In the genomic region with DNA sequence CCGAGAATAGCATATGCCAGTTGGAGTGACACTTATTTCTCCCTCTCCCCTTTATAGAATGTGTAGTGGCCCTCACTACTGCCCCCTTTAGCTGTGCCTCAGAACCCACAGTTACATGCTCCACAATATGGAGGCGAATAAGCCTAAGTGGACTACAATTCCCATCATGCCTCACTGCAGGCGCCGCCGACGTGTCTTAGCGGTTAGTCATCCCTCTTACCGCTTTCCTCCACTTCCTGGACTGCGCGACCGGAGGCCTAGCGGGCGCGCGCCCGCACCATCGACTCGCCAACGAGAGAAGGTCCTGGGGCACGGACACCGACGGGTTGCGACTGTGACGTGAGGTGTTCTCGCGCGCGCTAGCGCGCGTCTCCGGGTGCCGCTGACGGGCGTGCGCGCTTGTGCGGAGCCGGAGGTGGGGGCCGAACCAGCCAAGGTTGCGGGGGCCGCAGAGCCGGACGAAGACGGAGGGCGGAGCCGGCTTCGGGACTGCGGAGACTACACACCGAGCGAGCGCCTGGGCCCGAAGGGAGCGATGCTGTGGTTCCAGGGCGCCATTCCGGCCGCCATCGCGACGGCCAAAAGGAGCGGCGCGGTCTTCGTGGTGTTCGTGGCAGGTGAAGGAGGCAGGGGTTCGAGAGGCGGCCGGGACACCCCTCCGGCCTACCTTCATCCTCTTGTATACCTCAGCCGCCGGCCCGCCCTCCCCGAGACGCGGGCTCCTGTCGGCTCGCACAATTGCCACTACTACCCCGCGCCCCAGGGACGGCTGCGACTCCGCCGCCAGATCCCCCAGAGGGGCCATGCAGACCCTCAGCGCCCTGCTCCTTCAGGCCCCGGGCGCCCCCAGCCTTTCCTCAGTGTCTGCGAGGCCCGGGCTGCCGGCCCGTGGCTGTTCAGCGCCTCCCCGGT, we compare ENCODE assay signal across 8 cellular contexts. TPM values are rescaled to one million over a fixed set of nuclear protein-coding genes. Genes with fewer than 3 reads are reported as not detected.
A peak's percentile ranks its signal among the peaks of the same experiment; 100 is the strongest.
DNase-seq lines count a peak whose midpoint lies in the region; ATAC-seq and TF ChIP-seq lines count a peak whose summit lies in the region.

A gene with protein sequence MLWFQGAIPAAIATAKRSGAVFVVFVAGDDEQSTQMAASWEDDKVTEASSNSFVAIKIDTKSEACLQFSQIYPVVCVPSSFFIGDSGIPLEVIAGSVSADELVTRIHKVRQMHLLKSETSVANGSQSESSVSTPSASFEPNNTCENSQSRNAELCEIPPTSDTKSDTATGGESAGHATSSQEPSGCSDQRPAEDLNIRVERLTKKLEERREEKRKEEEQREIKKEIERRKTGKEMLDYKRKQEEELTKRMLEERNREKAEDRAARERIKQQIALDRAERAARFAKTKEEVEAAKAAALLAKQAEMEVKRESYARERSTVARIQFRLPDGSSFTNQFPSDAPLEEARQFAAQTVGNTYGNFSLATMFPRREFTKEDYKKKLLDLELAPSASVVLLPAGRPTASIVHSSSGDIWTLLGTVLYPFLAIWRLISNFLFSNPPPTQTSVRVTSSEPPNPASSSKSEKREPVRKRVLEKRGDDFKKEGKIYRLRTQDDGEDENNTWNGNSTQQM (plus strand): TSS at position 461 of the 912 bp plus-strand sequence. CDS start 75 bp downstream, at position 536.

- H3K27me3 ChIP-seq in left lung: no peaks in the 10 kb centered on the region

- H3K27ac Mint-ChIP-seq in dendritic cell treated with granulocyte-macrophage colony-stimulating factor and Interleukin-4, amounts not matched to agents 40 ng/mL and 50 ng/mL, for 4 days: peak within 1 kb of the TSS; percentile 95

- peak in 1 of 2 donors; percentile 36 for TF ChIP-seq CTCF in left lung (IDR thresholded peaks at IDR 0.05)

- peak within 1 kb of the TSS; percentile 97 to 100 for H3K27ac ChIP-seq in left lung

- no peaks in the 10 kb centered on the region for H3K27me3 Mint-ChIP-seq in dendritic cell treated with granulocyte-macrophage colony-stimulating factor and Interleukin-4, amounts not matched to agents 40 ng/mL and 50 ng/mL, for 4 days

- intact Hi-C loops in dendritic cell treated with granulocyte-macrophage colony-stimulating factor and Interleukin-4, amounts not matched to agents 40 ng/mL and 50 ng/mL, for 4 days (cut with micrococcal nuclease): loop anchor here (1.0 to 10.0 kb wide), 5 partner anchors 133 to 824 kb away; a partner anchor contains a TSS
- intact Hi-C loops in left lung (cut with DNase I): no loop called here

- peaks cover 12 to 37% of the 10 kb centered on the region in 2 donors for H3K4me1 ChIP-seq in left lung

- H3K9me3 Mint-ChIP-seq in dendritic cell treated with granulocyte-macrophage colony-stimulating factor and Interleukin-4, amounts not matched to agents 40 ng/mL and 50 ng/mL, for 4 days: no peaks in the 10 kb centered on the region

- peak; percentile 93 for ATAC-seq in GM19328 (IDR thresholded peaks at IDR 0.05; ENCODE audit: unreplicated experiment)
- ATAC-seq in HG03521 (IDR thresholded peaks at IDR 0.05; ENCODE audit: unreplicated experiment): peak; percentile 90
- ATAC-seq in left lung: peak; percentile 97

- H3K4me3 ChIP-seq in left lung: peak within 1 kb of the TSS; percentile 78 to 98

- H3K36me3 Mint-ChIP-seq in dendritic cell treated with granulocyte-macrophage colony-stimulating factor and Interleukin-4, amounts not matched to agents 40 ng/mL and 50 ng/mL, for 4 days (ENCODE audit: low read depth): peaks cover 23% of the 10 kb centered on the region

- DNase-seq in C1 segment of cervical spinal cord (lab: John Stamatoyannopoulos, UW) (peak; percentile 51 to 99 (median 94)), NCI-H748 (lab: John Stamatoyannopoulos, UW; ENCODE audit: unreplicated experiment) (peak; percentile 97), left lung (peak; percentile 99)
- DNase-seq in activated CD4-positive, alpha-beta T cell treated with anti-CD3 and anti-CD28 coated beads, Interleukin-2, amount 50 U/mL, for 24 hours (ENCODE audit: low read depth in 1 of 2, low spot score in 1 of 2): peak; percentile 89 to 94
- DNase-seq in stimulated activated CD4-positive, alpha-beta T cell treated with anti-CD3 and anti-CD28 coated beads, Interleukin-4, amount 100 ng/mL, for 1 hour: peak; percentile 94

- no peaks in the 10 kb centered on the region for H3K9me3 ChIP-seq in left lung

- H3K4me3 Mint-ChIP-seq in dendritic cell treated with granulocyte-macrophage colony-stimulating factor and Interleukin-4, amounts not matched to agents 40 ng/mL and 50 ng/mL, for 4 days: peak within 1 kb of the TSS; percentile 94

- H3K36me3 ChIP-seq in left lung: no peaks in the 10 kb centered on the region

- H3K4me1 Mint-ChIP-seq in dendritic cell treated with granulocyte-macrophage colony-stimulating factor and Interleukin-4, amounts not matched to agents 40 ng/mL and 50 ng/mL, for 4 days (ENCODE audit: low read depth): peaks cover 18% of the 10 kb centered on the region

RNA-seq across cellular contexts. Expression of the gene that starts here (rescaled TPM):
- total RNA-seq in left lung: 100 to 1,000 TPM in 1 of 2 donors, 10 to 100 TPM in 1; 88.8 to 114 TPM

Comparison
In these comparisons a context has a peak if more than half of its experiments do, and no peak if none do; other contexts are left out.
1. Peak in every context shown above with its lines: DNase-seq, ATAC-seq, H3K4me3 ChIP-seq and H3K27ac ChIP-seq.